In the genomic region with DNA sequence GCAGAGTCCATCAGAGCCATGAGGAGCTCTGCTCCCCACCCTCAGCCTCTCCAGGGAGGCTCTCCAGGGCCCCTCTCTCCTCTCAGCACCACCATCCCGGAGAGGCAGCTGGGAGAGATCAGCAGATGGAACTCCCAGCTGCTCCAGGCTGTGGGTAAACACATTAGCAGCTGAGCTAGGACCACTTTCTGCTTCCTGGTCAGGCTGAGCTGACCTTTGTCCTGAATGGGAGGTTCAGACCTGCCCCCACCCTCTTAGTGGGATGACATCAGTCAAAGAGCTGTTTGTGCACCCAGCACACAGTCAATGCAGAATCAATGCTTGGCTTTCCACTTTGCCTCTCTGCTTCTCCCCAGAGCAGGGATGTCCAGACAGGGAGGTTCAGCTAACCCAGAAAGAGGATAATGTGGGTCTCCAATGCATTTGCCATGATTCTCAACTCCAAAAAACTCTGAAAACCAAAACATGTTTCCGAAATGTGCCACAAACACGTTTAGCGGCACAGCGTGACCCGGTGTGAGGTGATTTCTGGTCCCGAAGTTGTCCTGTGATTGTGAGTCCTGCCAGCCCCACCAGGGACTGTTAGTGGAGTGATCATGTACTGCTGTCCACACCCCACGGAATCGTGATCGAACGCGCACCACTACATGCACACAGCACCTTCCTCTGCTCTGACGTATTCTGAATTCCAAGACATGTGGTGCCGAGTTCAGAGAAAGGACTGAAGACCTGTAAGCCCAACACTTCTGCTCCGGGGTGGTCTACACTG, we compare ENCODE assay signal across 15 cellular contexts. TPM values are rescaled to one million over a fixed set of nuclear protein-coding genes. Genes with fewer than 3 reads are reported as not detected.
DNase-seq lines count a peak whose midpoint lies in the region; ATAC-seq, FAIRE-seq and TF ChIP-seq lines count a peak whose summit lies in the region.
"Had no signal": no experiment of that assay in that cellular context is flagged by ENCODE, and none has a peak within 500 bp of the region (broad histone marks: within the 10 kb centered on the region; RNA-seq: fewer than 3 reads in every experiment).

No MANE protein-coding gene starts in this region.

- H4K8ac ChIP-seq in H1 (ENCODE audit: extremely low read depth, insufficient read depth, low read length) (peak overlapping the region; percentile 16; the same call in 1 of the 2 replicates), neuronal stem cell (ENCODE audit: low read depth, low read length) (no peak overlapping the region)

- no peak overlapping the region for H3K14ac ChIP-seq in H1 (ENCODE audit: insufficient read length)
- peak overlapping the region; percentile 4 for H3K14ac ChIP-seq in neuronal stem cell (ENCODE audit: low read length)

- no peak overlapping the region for H3K4me3 ChIP-seq in H1 (ENCODE audit: extremely low read depth in 1 of 4, insufficient read depth in 2 of 4, low read depth in 3 of 4, low read length in 4 of 4)
- H3K4me3 ChIP-seq in neuronal stem cell (ENCODE audit: low read length in 2 of 2): no peak overlapping the region
- H3K4me3 ChIP-seq: skin epidermis had no signal

- no peak overlapping the region for H3K4ac ChIP-seq in H1 (replicated peaks; ENCODE audit: insufficient read length, low read depth, low read length)
- H3K4ac ChIP-seq in neuronal stem cell (ENCODE audit: low read length): no peak overlapping the region

- H4K5ac ChIP-seq in H1 (ENCODE audit: insufficient read length, low read depth, low read length): no peak overlapping the region

- POLR2A ChIA-PET in H1 (lab: Charles Lee; ENCODE audit: partially characterized antibody): no interaction called here

- H3K36me3 ChIP-seq in H1 (ENCODE audit: control insufficient read depth in 2 of 4, insufficient read depth in 4 of 4, low read length in 3 of 4) (no peaks in the 10 kb centered on the region), neuronal stem cell (replicated peaks in 1 of 2; ENCODE audit: control insufficient read depth in 2 of 2, insufficient read depth in 2 of 2, low read length in 2 of 2) (no peaks in the 10 kb centered on the region)

- H3K27me3 ChIP-seq in H1 (replicated peaks in 1 of 4; ENCODE audit: control insufficient read depth in 3 of 4, extremely low read depth in 1 of 4, insufficient read depth in 3 of 4, low read length in 3 of 4) (peaks cover 0 to 1% (median 0%) of the 10 kb centered on the region in 4 experiments; a peak in 4 of 7 replicates), neuronal stem cell (ENCODE audit: control insufficient read depth in 3 of 3, insufficient read depth in 3 of 3, low read depth in 1 of 3, low read length in 3 of 3) (peaks cover 0 to 9% (median 0%) of the 10 kb centered on the region in 3 experiments)

- H2BK5ac ChIP-seq in H1 (ENCODE audit: low read depth, low read length) (no peak overlapping the region), neuronal stem cell (ENCODE audit: low read length) (peak overlapping the region; percentile 16)

- CTCF ChIA-PET in H1 (lab: Charles Lee; ENCODE audit: partially characterized antibody): interaction anchor here (0.5 to 4.1 kb wide), 17 partner anchors 9 to 273 kb away, joined by 3 to 25 read pairs (median 4); partner anchors contain the start of genes BTBD17 and CD300A

- H4K91ac ChIP-seq in H1 (replicated peaks; ENCODE audit: insufficient read length, low read length) (no peak overlapping the region), neuronal stem cell (ENCODE audit: low read depth, low read length, poor library complexity) (no peak overlapping the region)

- no peak for TF ChIP-seq RAD21 in H1 (IDR thresholded peaks at IDR 0.05 in 1 of 2, conservative IDR thresholded peaks at IDR 0.05 in 1 of 2; ENCODE audit: low read depth in 2 of 2, low read length in 2 of 2)

- no peaks in the 10 kb centered on the region for H4K20me1 ChIP-seq in H1 (replicated peaks in 1 of 2; ENCODE audit: control insufficient read depth in 1 of 2, insufficient read depth in 2 of 2, low read length in 2 of 2)

- no peak overlapping the region for H3K56ac ChIP-seq in H1 (replicated peaks; ENCODE audit: insufficient read length, low read depth, low read length)

- no peak for TF ChIP-seq POLR2A in H1 (IDR thresholded peaks at IDR 0.05; ENCODE audit: control extremely low read depth in 1 of 2, low read depth in 2 of 2, low read length in 2 of 2)

- no peak overlapping the region for H2BK12ac ChIP-seq in H1 (ENCODE audit: low read depth, low read length)
- H2BK12ac ChIP-seq in neuronal stem cell (ENCODE audit: low read length): peak overlapping the region; percentile 73

- DNase-seq in DMS 273 treated with DMSO at 0.1 percent for 48 hours (lab: John Stamatoyannopoulos, UW) (peak; percentile 35), NCI-H510A treated with DMSO at 0.1 percent for 48 hours (lab: John Stamatoyannopoulos, UW) (peak; percentile 80), H1 (ENCODE audit: low read depth in 1 of 2, low spot score in 2 of 2) (no peak), neuronal stem cell (ENCODE audit: low spot score) (no peak)
- DNase-seq: activated CD4-positive, alpha-beta T cell treated with anti-CD3 and anti-CD28 coated beads for 48 hours; activated effector memory CD4-positive, alpha-beta T cell treated with anti-CD3 and anti-CD28 coated beads, Interleukin-2, amount 50 U/mL, for 16 hours; mammary epithelial cell; NCI-H187 treated with DMSO at 0.1 percent for 48 hours; SK-N-SH had no signal

- FAIRE-seq in H1 (lab: Jason Lieb, UNC): no peak

- H2BK20ac ChIP-seq in H1 (ENCODE audit: low read length): no peak overlapping the region

- H2AFZ ChIP-seq in H1 (ENCODE audit: low read length) (no peak overlapping the region), neuronal stem cell (ENCODE audit: low read length) (peak overlapping the region; percentile 48)

- 87% methylated on average over 15 of the region's 15 CpGs; no CpG with 5 or more reads in 1 of the 2 experiments for WGBS in H1 (ENCODE audit: extremely low coverage in 1 of 2, insufficient coverage in 1 of 2, insufficient read length in 1 of 2, insufficient replicate concordance in 2 of 2, low coverage in 1 of 2, low lambda C conversion rate in 2 of 2, missing lambda C conversion rate in 1 of 2), 2 experiments
- WGBS in neuronal stem cell (ENCODE audit: extremely low coverage in 2 of 2, insufficient read length in 2 of 2, insufficient replicate concordance in 1 of 2), 2 donors: no CpG with 5 or more reads among the region's 15 CpGs

- H3K4me1 ChIP-seq in H1 (replicated peaks in 1 of 4; ENCODE audit: control insufficient read depth in 3 of 4, insufficient read depth in 4 of 4, low read length in 3 of 4) (peaks cover 0 to 6% (median 3%) of the 10 kb centered on the region in 4 experiments; a peak in 6 of 7 replicates), neuronal stem cell (ENCODE audit: control insufficient read depth in 2 of 2, insufficient read depth in 1 of 2, low read depth in 1 of 2, low read length in 2 of 2) (peaks cover 1 to 13% of the 10 kb centered on the region in 2 donors)

- H3K27ac ChIP-seq in H1 (ENCODE audit: low read depth, low read length) (no peak overlapping the region), neuronal stem cell (replicated peaks; ENCODE audit: low read length) (no peak overlapping the region)
- H3K27ac ChIP-seq: skin epidermis had no signal

- no peak overlapping the region for H2BK120ac ChIP-seq in H1 (replicated peaks; ENCODE audit: low read depth, low read length)
- no peak overlapping the region for H2BK120ac ChIP-seq in neuronal stem cell (ENCODE audit: low read depth, low read length)

- H3K79me1 ChIP-seq in H1 (ENCODE audit: low read depth, low read length) (no peaks in the 10 kb centered on the region), neuronal stem cell (ENCODE audit: low read depth, low read length) (no peaks in the 10 kb centered on the region)

- H3K23ac ChIP-seq in H1 (ENCODE audit: insufficient read length) (no peak overlapping the region), neuronal stem cell (ENCODE audit: low read depth, low read length, poor library complexity) (peak overlapping the region; percentile 58)

- H3K9me3 ChIP-seq in H1 (ENCODE audit: insufficient read depth in 2 of 2, low read depth in 1 of 2, low read length in 1 of 2) (peaks cover 0 to 8% of the 10 kb centered on the region in 2 experiments; a peak in 1 of 4 replicates), neuronal stem cell (replicated peaks in 1 of 2; ENCODE audit: control insufficient read depth in 2 of 2, insufficient read depth in 1 of 2, low read depth in 1 of 2, low read length in 2 of 2) (peaks cover 0 to 4% of the 10 kb centered on the region in 2 donors)
- H3K9me3 ChIP-seq: SK-N-SH had no signal

- no peaks in the 10 kb centered on the region for H3K23me2 ChIP-seq in H1 (ENCODE audit: low read depth, low read length)

- no peak for TF ChIP-seq CTCF in H1 (IDR thresholded peaks at IDR 0.05; ENCODE audit: control extremely low read depth in 1 of 3, insufficient read depth in 1 of 3, low read depth in 1 of 3, low read length in 3 of 3)

- H3K79me2 ChIP-seq in H1 (ENCODE audit: control insufficient read depth in 1 of 2, insufficient read depth in 2 of 2, low read length in 2 of 2): no peaks in the 10 kb centered on the region

- no peak for TF ChIP-seq EP300 in H1 (IDR thresholded peaks at IDR 0.05; ENCODE audit: borderline replicate concordance in 1 of 2, low read depth in 2 of 2, low read length in 2 of 2)

- H3K4me2 ChIP-seq in H1 (ENCODE audit: insufficient read depth in 1 of 2, low read depth in 2 of 2, low read length in 2 of 2) (no peak overlapping the region), neuronal stem cell (ENCODE audit: insufficient read depth, low read length, poor library complexity, severe bottlenecking) (no peak overlapping the region)
- H3K4me2 ChIP-seq: SK-N-SH had no signal

- no peak overlapping the region for H2AK5ac ChIP-seq in H1 (ENCODE audit: low read depth, low read length)
- peak overlapping the region; percentile 30 for H2AK5ac ChIP-seq in neuronal stem cell (ENCODE audit: low read depth, low read length)

- H2BK15ac ChIP-seq in H1 (ENCODE audit: low read length) (no peak overlapping the region), neuronal stem cell (ENCODE audit: low read length) (peak overlapping the region; percentile 88)

- H3K18ac ChIP-seq in H1 (ENCODE audit: extremely low read depth, low read length) (no peak overlapping the region), neuronal stem cell (ENCODE audit: low read length) (peak overlapping the region; percentile 70)

- ATAC-seq in GM19467 (IDR thresholded peaks at IDR 0.05; ENCODE audit: unreplicated experiment) (no peak), GM18907 (IDR thresholded peaks at IDR 0.05; ENCODE audit: unreplicated experiment) (no peak), HG02885 (IDR thresholded peaks at IDR 0.05; ENCODE audit: poor library complexity, unreplicated experiment) (no peak), GM18870 (IDR thresholded peaks at IDR 0.05; ENCODE audit: unreplicated experiment) (no peak)

- H3K9ac ChIP-seq in H1 (replicated peaks in 1 of 4; ENCODE audit: extremely low read depth in 1 of 4, low read depth in 3 of 4, low read length in 3 of 4) (no peak overlapping the region), neuronal stem cell (ENCODE audit: low read depth, low read length, poor library complexity) (no peak overlapping the region)
- H3K9ac ChIP-seq: SK-N-SH had no signal

RNA-seq across cellular contexts. Expression of gene GPR142, which starts 6.7 kb away (rescaled TPM):
- not detected in 2 replicates for total RNA-seq in H1 (2021; fragmentation: NEBNext Ultra II Directional; extraction: Animal tissue kit (Norgen Biotek cat#: 25700))
- polyA plus RNA-seq in H1 (2011; rRNA removed): 0.05 and 0.11 TPM in 2 replicates
- 0.13 TPM for polyA plus RNA-seq in H1 (2011; cell fraction: cytosol; rRNA removed)
- 0.17 TPM for polyA plus RNA-seq in H1 (2011; cell fraction: nucleus; rRNA removed)
- 0.11 TPM in 1 of 4 replicates, not detected in the others for polyA plus RNA-seq in H1 (2012, experiment 1 of 2)
- polyA plus RNA-seq in H1 (2012, experiment 2 of 2): not detected
- polyA plus RNA-seq in H1 (2013, experiment 1 of 2): not detected
- not detected for polyA plus RNA-seq in H1 (2013, experiment 2 of 2)
- polyA minus RNA-seq in H1 (2011; rRNA and poly(A)+ RNA removed): 0.20 TPM in 1 of 2 replicates, not detected in the other
- not detected for polyA minus RNA-seq in H1 (2011; cell fraction: cytosol; rRNA and poly(A)+ RNA removed)
- not detected for polyA minus RNA-seq in H1 (2011; cell fraction: nucleus; rRNA and poly(A)+ RNA removed)
- 0.22 TPM for polyA plus RNA-seq in neuronal stem cell (2013, experiment 1 of 2)
- polyA plus RNA-seq in neuronal stem cell (2013, experiment 2 of 2): 0.24 TPM
- total RNA-seq: mammary epithelial cell had no signal
- polyA plus RNA-seq: BJ, mammary epithelial cell, SK-N-SH had no signal

RNA-seq across cellular contexts. Expression of gene BTBD17, which starts 12.4 kb away (rescaled TPM):
- 7.0 and 7.8 TPM in 2 replicates for total RNA-seq in H1 (2021; fragmentation: NEBNext Ultra II Directional; extraction: Animal tissue kit (Norgen Biotek cat#: 25700))
- 14.8 and 17.0 TPM in 2 replicates for polyA plus RNA-seq in H1 (2011; rRNA removed)
- polyA plus RNA-seq in H1 (2011; cell fraction: cytosol; rRNA removed): 12.3 TPM
- 9.5 TPM for polyA plus RNA-seq in H1 (2011; cell fraction: nucleus; rRNA removed)
- polyA plus RNA-seq in H1 (2012, experiment 1 of 2): 4.6 to 11.2 TPM (median 8.7 TPM) in 4 replicates
- polyA plus RNA-seq in H1 (2012, experiment 2 of 2): 6.9 TPM
- 7.9 TPM for polyA plus RNA-seq in H1 (2013, experiment 1 of 2)
- 8.0 TPM for polyA plus RNA-seq in H1 (2013, experiment 2 of 2)
- 1.8 and 3.4 TPM in 2 replicates for polyA minus RNA-seq in H1 (2011; rRNA and poly(A)+ RNA removed)
- polyA minus RNA-seq in H1 (2011; cell fraction: cytosol; rRNA and poly(A)+ RNA removed): 8.6 TPM
- polyA minus RNA-seq in H1 (2011; cell fraction: nucleus; rRNA and poly(A)+ RNA removed): 9.2 TPM
- 17.6 TPM for polyA plus RNA-seq in neuronal stem cell (2013, experiment 1 of 2)
- polyA plus RNA-seq in neuronal stem cell (2013, experiment 2 of 2): 17.1 TPM
- total RNA-seq: mammary epithelial cell had no signal
- polyA plus RNA-seq: BJ, mammary epithelial cell, SK-N-SH had no signal

RNA-seq across cellular contexts. Expression of gene KIF19, which starts 48.0 kb away (rescaled TPM):
- 0.36 and 0.52 TPM in 2 replicates for total RNA-seq in H1 (2021; fragmentation: NEBNext Ultra II Directional; extraction: Animal tissue kit (Norgen Biotek cat#: 25700))
- 0.77 and 1.4 TPM in 2 replicates for polyA plus RNA-seq in H1 (2011; rRNA removed)
- polyA plus RNA-seq in H1 (2011; cell fraction: cytosol; rRNA removed): 1.1 TPM
- polyA plus RNA-seq in H1 (2011; cell fraction: nucleus; rRNA removed): 2.4 TPM
- polyA plus RNA-seq in H1 (2012, experiment 1 of 2): 0.29 to 0.87 TPM (median 0.66 TPM) in 4 replicates
- polyA plus RNA-seq in H1 (2012, experiment 2 of 2): 0.20 TPM
- polyA plus RNA-seq in H1 (2013, experiment 1 of 2): 0.18 TPM
- 0.22 TPM for polyA plus RNA-seq in H1 (2013, experiment 2 of 2)
- polyA minus RNA-seq in H1 (2011; rRNA and poly(A)+ RNA removed): 0.79 and 1.0 TPM in 2 replicates
- polyA minus RNA-seq in H1 (2011; cell fraction: cytosol; rRNA and poly(A)+ RNA removed): 0.73 TPM
- 1.7 TPM for polyA minus RNA-seq in H1 (2011; cell fraction: nucleus; rRNA and poly(A)+ RNA removed)
- polyA plus RNA-seq in neuronal stem cell (2013, experiment 1 of 2): 0.68 TPM
- 0.57 TPM for polyA plus RNA-seq in neuronal stem cell (2013, experiment 2 of 2)
- total RNA-seq: mammary epithelial cell had no signal
- polyA plus RNA-seq: BJ, mammary epithelial cell, SK-N-SH had no signal

RNA-seq across cellular contexts. Expression of gene GPRC5C, which starts 57.9 kb away (rescaled TPM):
- total RNA-seq in H1 (2021; fragmentation: NEBNext Ultra II Directional; extraction: Animal tissue kit (Norgen Biotek cat#: 25700)): 17.1 and 18.3 TPM in 2 replicates
- polyA plus RNA-seq in H1 (2011; rRNA removed): 55.8 and 58.7 TPM in 2 replicates
- 47.4 TPM for polyA plus RNA-seq in H1 (2011; cell fraction: cytosol; rRNA removed)
- polyA plus RNA-seq in H1 (2011; cell fraction: nucleus; rRNA removed): 60.7 TPM
- polyA plus RNA-seq in H1 (2012, experiment 1 of 2): 8.3 to 26.4 TPM (median 23.9 TPM) in 4 replicates
- polyA plus RNA-seq in H1 (2012, experiment 2 of 2): 21.0 TPM
- polyA plus RNA-seq in H1 (2013, experiment 1 of 2): 21.4 TPM
- 20.6 TPM for polyA plus RNA-seq in H1 (2013, experiment 2 of 2)
- polyA minus RNA-seq in H1 (2011; rRNA and poly(A)+ RNA removed): 23.1 and 27.5 TPM in 2 replicates
- polyA minus RNA-seq in H1 (2011; cell fraction: cytosol; rRNA and poly(A)+ RNA removed): 29.0 TPM
- polyA minus RNA-seq in H1 (2011; cell fraction: nucleus; rRNA and poly(A)+ RNA removed): 19.2 TPM
- polyA plus RNA-seq in neuronal stem cell (2013, experiment 1 of 2): 39.2 TPM
- 37.9 TPM for polyA plus RNA-seq in neuronal stem cell (2013, experiment 2 of 2)
- polyA plus RNA-seq: SK-N-SH had no signal

Comparison
In these comparisons a context has a peak if more than half of its experiments do, and no peak if none do; other contexts are left out.
1. DNase-seq: peak in DMS 273 treated with DMSO at 0.1 percent for 48 hours (single experiment) and NCI-H510A treated with DMSO at 0.1 percent for 48 hours (single experiment); none in H1 (0 of 2) and neuronal stem cell (single experiment).